Comparison of ENCODE assay signal across 8 cellular contexts in the genomic region with DNA sequence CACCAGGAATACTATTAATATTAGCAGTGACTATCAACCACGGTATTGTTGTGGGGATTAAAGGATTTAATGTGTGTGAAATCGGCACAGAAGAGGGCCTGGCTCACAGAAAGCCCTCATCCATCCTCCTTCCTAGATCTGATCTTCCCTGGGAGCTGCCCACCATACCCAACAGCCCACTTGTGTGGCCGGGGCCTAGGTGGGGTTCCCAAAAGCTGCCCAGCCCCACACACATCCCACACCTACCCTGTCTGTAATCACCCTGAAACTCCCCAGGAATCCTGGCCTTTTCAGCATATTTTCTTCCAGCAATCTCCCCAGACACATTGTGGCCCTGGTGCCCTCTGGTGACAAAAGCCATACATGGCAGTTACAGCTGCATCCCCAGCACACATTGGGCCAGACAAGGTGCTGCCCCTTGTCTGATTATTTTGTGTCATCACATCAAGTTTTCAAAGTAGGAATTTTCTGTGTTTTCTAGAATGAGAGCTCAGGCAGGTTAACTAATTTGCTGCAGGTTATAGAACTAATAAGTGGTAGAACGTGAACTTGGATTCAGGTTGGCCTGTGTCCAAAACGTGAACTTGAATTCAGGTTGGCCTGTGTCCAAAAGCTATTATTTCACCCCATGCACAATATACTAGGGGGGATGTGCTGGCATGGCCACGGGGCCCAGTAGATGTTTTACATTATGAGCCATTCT.
DNase-seq lines count a peak whose midpoint lies in the region; ATAC-seq, FAIRE-seq and TF ChIP-seq lines count a peak whose summit lies in the region.

No MANE protein-coding gene starts in this region.

- H3K4me3 Mint-ChIP-seq in central memory CD8-positive, alpha-beta T cell = no peak overlapping the region

- H3K27me3 ChIP-seq in layer of hippocampus (ENCODE audit: control insufficient read depth, insufficient read depth, low read length) = no peaks in the 10 kb centered on the region

- no peak overlapping the region for H3K27ac Mint-ChIP-seq in central memory CD8-positive, alpha-beta T cell (ENCODE audit: low read depth)

- TF ChIP-seq CTCF in GM13977 (IDR thresholded peaks at IDR 0.05; ENCODE audit: extremely low read depth, insufficient read depth, missing control alignments) = peak; percentile 91

- peak; percentile 40 for FAIRE-seq in A204.1 (lab: Jason Lieb, UNC)

- peak; percentile 71 for DNase-seq in GM13977 (ENCODE audit: low spot score)
- DNase-seq in NCI-H2196 (lab: John Stamatoyannopoulos, UW; ENCODE audit: unreplicated experiment) = peak; percentile 79
- DNase-seq in activated CD4-positive, CD25-positive, alpha-beta regulatory T cell (lab: John Stamatoyannopoulos, UW) = peak; percentile 19 to 50 (median 29)
- peak; percentile 39 for DNase-seq in central memory CD8-positive, alpha-beta T cell (ENCODE audit: low spot score in 2 of 2)
- DNase-seq in stimulated activated CD4-positive, alpha-beta T cell treated with anti-CD3 and anti-CD28 coated beads, Interleukin-2, amount 100 ng/mL, for 48 hours = peak; percentile 51 to 66

- H3K27me3 Mint-ChIP-seq in central memory CD8-positive, alpha-beta T cell = no peaks in the 10 kb centered on the region

- peaks cover 5% of the 10 kb centered on the region for H3K4me1 Mint-ChIP-seq in central memory CD8-positive, alpha-beta T cell

- H3K36me3 Mint-ChIP-seq in central memory CD8-positive, alpha-beta T cell (ENCODE audit: insufficient read depth) = peaks cover 2% of the 10 kb centered on the region

- no peaks in the 10 kb centered on the region for H3K9me3 Mint-ChIP-seq in central memory CD8-positive, alpha-beta T cell

- peak overlapping the region; percentile 75 for H3K27ac ChIP-seq in layer of hippocampus (ENCODE audit: low read depth, low read length)

- ATAC-seq in central memory CD8-positive, alpha-beta T cell (replicated peaks; ENCODE audit: extremely low read depth, poor library complexity, severe bottlenecking) = no peak
- ATAC-seq in GM21367 (IDR thresholded peaks at IDR 0.05; ENCODE audit: unreplicated experiment) = no peak

- in situ Hi-C loops in GM13977 (cut with MboI; ENCODE audit: low pct_unique_long_range_greater_than_20kb, low sequenced_read_pairs, unreplicated experiment) = loop anchor here (25.0 kb wide), 1 partner anchor 499 kb away; a partner anchor contains a TSS

Comparison
In these comparisons a context has a peak if more than half of its experiments do, and no peak if none do; other contexts are left out.
1. DNase-seq: peak in every context shown above with its lines; median percentile 79 in NCI-H2196; 71 in GM13977; 58 in stimulated activated CD4-positive, alpha-beta T cell treated with anti-CD3 and anti-CD28 coated beads, Interleukin-2, amount 100 ng/mL, for 48 hours; 39 in central memory CD8-positive, alpha-beta T cell; 29 in activated CD4-positive, CD25-positive, alpha-beta regulatory T cell.